Comparison of ENCODE assay signal across 2 cellular contexts in genomic region chr1:182005398-182005797, GRCh38. TPM values are rescaled to one million over a fixed set of nuclear protein-coding genes. Genes with fewer than 3 reads are reported as not detected.
"Had no signal": no experiment of that assay in that cellular context is flagged by ENCODE, and none has a peak within 500 bp of the region (broad histone marks: within the 10 kb centered on the region; RNA-seq: fewer than 3 reads in every experiment).

No MANE protein-coding gene starts in this region.

RNA-seq across cellular contexts. Expression of gene ZNF648, which starts 56.1 kb away (rescaled TPM):
- total RNA-seq: G401, GM12878 had no signal
